ENCODE assay signal across 23 cellular contexts in the genomic region with DNA sequence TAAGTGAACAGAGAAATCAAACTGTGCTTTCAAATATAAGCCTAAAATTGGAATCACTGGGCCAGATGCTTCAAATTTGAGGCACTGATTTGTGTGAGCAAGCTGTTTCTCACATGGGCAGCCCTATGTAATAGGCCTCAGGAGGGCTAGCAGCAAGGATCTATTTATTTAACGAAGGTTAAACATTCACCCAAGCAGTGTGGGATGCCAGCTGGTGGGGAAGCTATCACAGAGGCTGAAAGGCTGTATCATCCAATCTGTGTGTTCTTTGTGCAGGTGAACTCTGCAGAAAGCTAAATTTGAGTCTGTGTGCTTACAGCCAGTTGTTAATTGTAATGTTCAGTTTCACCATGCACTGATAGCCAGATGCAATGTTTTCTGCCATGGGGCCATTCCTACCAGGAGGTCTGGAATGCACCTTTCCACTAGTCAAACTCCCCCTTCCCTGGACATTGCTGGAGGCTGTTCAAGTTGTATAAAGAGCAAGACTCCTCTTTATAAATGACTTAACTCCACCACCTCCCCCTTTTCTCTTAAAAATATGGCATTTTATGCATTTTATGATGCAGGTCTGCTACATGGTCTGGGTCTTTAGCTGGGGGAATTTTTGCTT.
DNase-seq lines count a peak whose midpoint lies in the region; ATAC-seq, FAIRE-seq and TF ChIP-seq lines count a peak whose summit lies in the region.
"Had no signal": no experiment of that assay in that cellular context is flagged by ENCODE, and none has a peak within 500 bp of the region (broad histone marks: within the 10 kb centered on the region; RNA-seq: fewer than 3 reads in every experiment).

No MANE protein-coding gene starts in this region.

- no CpG with 5 or more reads among the region's 1 CpG for WGBS in HepG2 (ENCODE audit: low lambda C conversion rate)

- H2AFZ ChIP-seq in HepG2 (ENCODE audit: low read length) = no peak overlapping the region

- no peak overlapping the region for H3K27ac ChIP-seq in HepG2 (ENCODE audit: extremely low read length, insufficient read depth, low read length)
- H3K27ac ChIP-seq: BLaER1 treated with 17β-estradiol and CSF1 and Interleukin-3, amounts not matched to agents 10 nM and 100 nM; epithelial cell of prostate; foreskin keratinocyte; suprapubic skin had no signal

- H4K20me1 ChIP-seq in HepG2 (ENCODE audit: insufficient read depth, low read length) = no peaks in the 10 kb centered on the region
- H4K20me1 ChIP-seq: BLaER1 treated with 17β-estradiol and CSF1 and Interleukin-3, amounts not matched to agents 10 nM and 100 nM had no signal

- DNase-seq in Caki2 (ENCODE audit: low read depth) (peak; percentile 6), NCI-H146 (lab: John Stamatoyannopoulos, UW) (peak; percentile 89), NCI-H748 treated with DMSO at 0.1 percent for 48 hours (lab: John Stamatoyannopoulos, UW) (peak; percentile 17), HepG2 (ENCODE audit: low spot score) (peak; percentile 23), retina (no peak), DMS79 treated with DMSO at 0.1 percent for 48 hours (lab: John Stamatoyannopoulos, UW) (no peak)
- DNase-seq: activated CD4-positive, alpha-beta T cell treated with anti-CD3 and anti-CD28 coated beads for 36 hours; foreskin keratinocyte; HCEC 1CT; naive thymus-derived CD8-positive, alpha-beta T cell; NCI-H1105 treated with DMSO at 0.1 percent for 48 hours; OCI-M1; right cardiac atrium had no signal

- no peak for FAIRE-seq in HepG2 (lab: Jason Lieb, UNC)
- FAIRE-seq: astrocyte, GM12891, keratinocyte had no signal

- no peak for TF ChIP-seq RAD21 in HepG2 (CRISPR knock-in tag; IDR thresholded peaks at IDR 0.05)

- CTCF ChIA-PET in HepG2 (lab: Yijun Ruan, JAX; ENCODE audit: low intra/inter-chr PET ratio, low total read pairs) = no interaction called here

- intact Hi-C loops in HepG2 (cut with micrococcal nuclease; ENCODE audit: unreplicated experiment) = no loop called here

- no peak overlapping the region for H3K4me2 ChIP-seq in HepG2 (ENCODE audit: low read depth, low read length)
- H3K4me2 ChIP-seq: BLaER1 treated with 17β-estradiol and CSF1 and Interleukin-3, amounts not matched to agents 10 nM and 100 nM had no signal

- TF ChIP-seq EP300 in HepG2 (IDR thresholded peaks at IDR 0.05; ENCODE audit: low read depth in 2 of 2, low read length in 2 of 2) = no peak
- no peak for TF ChIP-seq EP300 in HepG2 (CRISPR knock-in tag; IDR thresholded peaks at IDR 0.05; ENCODE audit: borderline replicate concordance)

- BruUV-seq in HepG2 (replicated peaks; lab: Mats Ljungman, UMichigan) = no TSS peak

- no peak overlapping the region for H3K9ac ChIP-seq in HepG2 (ENCODE audit: insufficient read depth, low read depth, low read length)
- H3K9ac ChIP-seq: BLaER1 treated with 17β-estradiol and CSF1 and Interleukin-3, amounts not matched to agents 10 nM and 100 nM had no signal

- POLR2A ChIA-PET in HepG2 (lab: Yijun Ruan, JAX) = no interaction called here

- ATAC-seq in HepG2 = peak; percentile 98
- ATAC-seq in GM18502 (IDR thresholded peaks at IDR 0.05; ENCODE audit: poor library complexity, unreplicated experiment) = no peak
- no peak for ATAC-seq in HG03460 (IDR thresholded peaks at IDR 0.05; ENCODE audit: unreplicated experiment)
- ATAC-seq: activated CD4-positive, alpha-beta T cell treated with anti-CD3 and anti-CD28 coated beads for 36 hours; activated naive CD4-positive, alpha-beta T cell treated with anti-CD3 and anti-CD28 coated beads, Interleukin-2, amount 50 U/mL, for 72 hours; foreskin keratinocyte; naive thymus-derived CD8-positive, alpha-beta T cell; right cardiac atrium; Right ventricle myocardium inferior had no signal

- in situ Hi-C loops in Caki2 (cut with HindIII; ENCODE audit: low pct_unique_long_range_greater_than_20kb, low sequenced_read_pairs) = no loop called here
- in situ Hi-C loops in HepG2 (cut with HindIII; ENCODE audit: extremely low pct_ligation_motif_present, low pct_unique_long_range_greater_than_20kb) = loop anchor here (5.0 to 25.0 kb wide), 2 partner anchors 400 to 1230 kb away; partner anchors contain the start of genes RRAGA and SAXO1

- no peaks in the 10 kb centered on the region for H3K9me3 ChIP-seq in HepG2 (ENCODE audit: low read length)
- H3K9me3 ChIP-seq: BLaER1 treated with 17β-estradiol and CSF1 and Interleukin-3, amounts not matched to agents 10 nM and 100 nM; suprapubic skin had no signal

- TF ChIP-seq POLR2A in HepG2 (IDR thresholded peaks at IDR 0.05; ENCODE audit: insufficient read depth in 1 of 2, low read depth in 2 of 2, low read length in 2 of 2) = no peak

- H3K27me3 ChIP-seq in HepG2 (ENCODE audit: control insufficient read depth in 1 of 2, insufficient read depth in 2 of 2, low read length in 2 of 2) = no peaks in the 10 kb centered on the region

- no peaks in the 10 kb centered on the region for H3K4me1 ChIP-seq in HepG2 (ENCODE audit: insufficient read depth, low read length)
- H3K4me1 ChIP-seq: BLaER1 treated with 17β-estradiol and CSF1 and Interleukin-3, amounts not matched to agents 10 nM and 100 nM; foreskin keratinocyte had no signal

- H3K4me3 ChIP-seq in HepG2 (replicated peaks in 1 of 3; ENCODE audit: insufficient read depth in 1 of 3, low read depth in 2 of 3, low read length in 3 of 3) = no peak overlapping the region
- H3K4me3 ChIP-seq: BLaER1 treated with 17β-estradiol and CSF1 and Interleukin-3, amounts not matched to agents 10 nM and 100 nM; suprapubic skin had no signal

- no peaks in the 10 kb centered on the region for H3K36me3 ChIP-seq in HepG2 (replicated peaks in 1 of 2; ENCODE audit: control insufficient read depth in 1 of 2, insufficient read depth in 2 of 2, low read length in 2 of 2)
- H3K36me3 ChIP-seq: BLaER1 treated with 17β-estradiol and CSF1 and Interleukin-3, amounts not matched to agents 10 nM and 100 nM; suprapubic skin had no signal

- TF ChIP-seq CTCF in HepG2 (CRISPR knock-in tag; IDR thresholded peaks at IDR 0.05) = no peak

- no peaks in the 10 kb centered on the region for H3K79me2 ChIP-seq in HepG2 (ENCODE audit: insufficient read depth, low read length)

TF ChIP-seq in HepG2, 621 proteins besides CTCF, POLR2A, EP300 and RAD21 (continues in another document):
- no peak for TF ChIP-seq SIX4 (CRISPR knock-in tag; IDR thresholded peaks at IDR 0.05)
- TF ChIP-seq HOXD1 (CRISPR knock-in tag; IDR thresholded peaks at IDR 0.05) = no peak
- no peak for TF ChIP-seq TBL1XR1 (IDR thresholded peaks at IDR 0.05; ENCODE audit: borderline replicate concordance, low read length, partially characterized antibody)
- no peak for TF ChIP-seq ZNF83 (CRISPR knock-in tag; IDR thresholded peaks at IDR 0.05; ENCODE audit: borderline replicate concordance)
- TF ChIP-seq ZNF10 (CRISPR knock-in tag; IDR thresholded peaks at IDR 0.05; ENCODE audit: borderline replicate concordance, low read depth) = no peak
- TF ChIP-seq, protein P1, sequence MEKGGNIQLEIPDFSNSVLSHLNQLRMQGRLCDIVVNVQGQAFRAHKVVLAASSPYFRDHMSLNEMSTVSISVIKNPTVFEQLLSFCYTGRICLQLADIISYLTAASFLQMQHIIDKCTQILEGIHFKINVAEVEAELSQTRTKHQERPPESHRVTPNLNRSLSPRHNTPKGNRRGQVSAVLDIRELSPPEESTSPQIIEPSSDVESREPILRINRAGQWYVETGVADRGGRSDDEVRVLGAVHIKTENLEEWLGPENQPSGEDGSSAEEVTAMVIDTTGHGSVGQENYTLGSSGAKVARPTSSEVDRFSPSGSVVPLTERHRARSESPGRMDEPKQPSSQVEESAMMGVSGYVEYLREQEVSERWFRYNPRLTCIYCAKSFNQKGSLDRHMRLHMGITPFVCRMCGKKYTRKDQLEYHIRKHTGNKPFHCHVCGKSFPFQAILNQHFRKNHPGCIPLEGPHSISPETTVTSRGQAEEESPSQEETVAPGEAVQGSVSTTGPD (CRISPR knock-in tag; IDR thresholded peaks at IDR 0.05) = no peak
- no peak for TF ChIP-seq SMAD9 (CRISPR knock-in tag; IDR thresholded peaks at IDR 0.05)
- TF ChIP-seq KDM2A (CRISPR knock-in tag; IDR thresholded peaks at IDR 0.05; ENCODE audit: borderline replicate concordance, low read depth) = no peak
- peak; percentile 46; the same call in 1 of the 2 replicates for TF ChIP-seq HNF1A (IDR thresholded peaks at IDR 0.05; ENCODE audit: low read depth)
- TF ChIP-seq HNF1A (CRISPR knock-in tag; IDR thresholded peaks at IDR 0.05; ENCODE audit: borderline replicate concordance) = peak; percentile 33; the same call in 1 of the 2 replicates
- no peak for TF ChIP-seq ZNF501 (CRISPR knock-in tag; IDR thresholded peaks at IDR 0.05)
- TF ChIP-seq TP53 (CRISPR knock-in tag; conservative IDR thresholded peaks at IDR 0.05) = no peak
- no peak for TF ChIP-seq ZNF776 (CRISPR knock-in tag; IDR thresholded peaks at IDR 0.05)

Comparison
In these comparisons a context has a peak if more than half of its experiments do, and no peak if none do; other contexts are left out.
1. DNase-seq: peak in Caki2 (single experiment), NCI-H146 (single experiment), NCI-H748 treated with DMSO at 0.1 percent for 48 hours (single experiment) and HepG2 (single experiment); none in retina (single experiment) and DMS79 treated with DMSO at 0.1 percent for 48 hours (single experiment).